Comparison of ENCODE assay signal across 9 cellular contexts in genomic region chr3:49378249-49378899, GRCh38. TPM values are rescaled to one million over a fixed set of nuclear protein-coding genes. Genes with fewer than 3 reads are reported as not detected.
DNase-seq lines count a peak whose midpoint lies in the region; ATAC-seq and TF ChIP-seq lines count a peak whose summit lies in the region.
"Had no signal": no experiment of that assay in that cellular context is flagged by ENCODE, and none has a peak within 500 bp of the region (broad histone marks: within the 10 kb centered on the region; RNA-seq: fewer than 3 reads in every experiment).

No MANE protein-coding gene starts in this region.

- peak overlapping the region; percentile 80 for H3K27ac Mint-ChIP-seq in activated CD4-positive, alpha-beta memory T cell treated with anti-CD3 and anti-CD28 coated beads for 36 hours

- no peak overlapping the region for H3K4me3 Mint-ChIP-seq in activated CD4-positive, alpha-beta memory T cell treated with anti-CD3 and anti-CD28 coated beads for 36 hours

- no peaks in the 10 kb centered on the region for H3K9me3 ChIP-seq in cardiac muscle cell (ENCODE audit: low read depth)
- H3K9me3 ChIP-seq in spleen: peaks cover 0 to 5% (median 0%) of the 10 kb centered on the region in 8 donors

- TF ChIP-seq CTCF in cardiac muscle cell (IDR thresholded peaks at IDR 0.05; ENCODE audit: low read depth, low read length): no peak
- TF ChIP-seq CTCF in spleen (IDR thresholded peaks at IDR 0.05 in 8 of 11, conservative IDR thresholded peaks at IDR 0.05 in 3 of 11): no peak

- H3K9me3 Mint-ChIP-seq in activated CD4-positive, alpha-beta memory T cell treated with anti-CD3 and anti-CD28 coated beads for 36 hours: no peaks in the 10 kb centered on the region

- intact Hi-C loops in activated CD4-positive, alpha-beta memory T cell treated with anti-CD3 and anti-CD28 coated beads for 36 hours (cut with micrococcal nuclease): no loop called here
- intact Hi-C loops in spleen (cut with DNase I; ENCODE audit: low total_unique reads): no loop called here

- H3K27me3 ChIP-seq in cardiac muscle cell (no peaks in the 10 kb centered on the region), spleen (replicated peaks in 1 of 7) (no peaks in the 10 kb centered on the region)

- peaks cover 20% of the 10 kb centered on the region for H3K36me3 Mint-ChIP-seq in activated CD4-positive, alpha-beta memory T cell treated with anti-CD3 and anti-CD28 coated beads for 36 hours

- H3K4me1 ChIP-seq in cardiac muscle cell (ENCODE audit: low read depth): no peaks in the 10 kb centered on the region
- H3K4me1 ChIP-seq in spleen: peaks cover 4 to 100% (median 77%) of the 10 kb centered on the region in 6 donors

- H3K4me3 ChIP-seq in cardiac muscle cell (no peak overlapping the region), spleen (no peak overlapping the region)

- DNase-seq in H4 (ENCODE audit: low spot score) (peak; percentile 23), cardiac muscle cell (ENCODE audit: low read depth in 1 of 2, low spot score in 1 of 2) (peak in 1 of 2 donors; percentile 88), spleen (no peak), superior temporal gyrus (ENCODE audit: extremely low spot score) (no peak), KG1 (lab: John Stamatoyannopoulos, UW) (no peak)
- DNase-seq in activated CD4-positive, alpha-beta memory T cell treated with anti-CD3 and anti-CD28 coated beads for 36 hours: no peak

- no peak for TF ChIP-seq POLR2A in spleen (IDR thresholded peaks at IDR 0.05)

- CTCF ChIA-PET in activated CD4-positive, alpha-beta memory T cell treated with anti-CD3 and anti-CD28 coated beads for 36 hours (lab: Charles Lee): interaction anchor here (1.5 kb wide), 1 partner anchor 71 kb away, joined by 4 read pairs; no protein-coding TSS in a partner anchor

- H3K36me3 ChIP-seq in cardiac muscle cell (peaks cover 15% of the 10 kb centered on the region), spleen (peaks cover 0 to 34% (median 22%) of the 10 kb centered on the region in 6 donors)

- no peaks in the 10 kb centered on the region for H3K27me3 Mint-ChIP-seq in activated CD4-positive, alpha-beta memory T cell treated with anti-CD3 and anti-CD28 coated beads for 36 hours

- H3K4me1 Mint-ChIP-seq in activated CD4-positive, alpha-beta memory T cell treated with anti-CD3 and anti-CD28 coated beads for 36 hours (ENCODE audit: low read depth): peaks cover 36% of the 10 kb centered on the region

- H3K27ac ChIP-seq in cardiac muscle cell: peak overlapping the region; percentile 28
- H3K27ac ChIP-seq in spleen: peak overlapping the region in 5 of 8 donors; percentile 13 to 61 (median 20)

- 75 to 87% (median 85%) methylated on average over 11 of the region's 11 CpGs for WGBS in spleen, 5 donors

- ATAC-seq in HG02642 (IDR thresholded peaks at IDR 0.05; ENCODE audit: poor library complexity, unreplicated experiment) (no peak), HG02571 (IDR thresholded peaks at IDR 0.05; ENCODE audit: unreplicated experiment) (no peak)
- ATAC-seq: Panc1 had no signal

- POLR2A ChIA-PET in activated CD4-positive, alpha-beta memory T cell treated with anti-CD3 and anti-CD28 coated beads for 36 hours (lab: Charles Lee): interaction anchor here (0.9 to 1.1 kb wide), 2 partner anchors 18 to 38 kb away, joined by 3 to 6 read pairs; partner anchors contain the start of gene USP4

RNA-seq across cellular contexts. Expression of gene GPX1, which starts 20.2 kb away (rescaled TPM):
- total RNA-seq in H4 (2014; rRNA removed; shearing (Covaris generic)): 187 and 194 TPM in 2 replicates
- 100 to 1,000 TPM; 176 to 177 TPM for total RNA-seq in activated CD4-positive, alpha-beta memory T cell treated with anti-CD3 and anti-CD28 coated beads for 36 hours
- 328 and 360 TPM in 2 replicates for total RNA-seq in cardiac muscle cell
- polyA plus RNA-seq in cardiac muscle cell: 371 and 429 TPM in 2 replicates
- total RNA-seq in spleen: 100 to 1,000 TPM; 252 to 415 (median 300) TPM
- 100 to 1,000 TPM; 360 to 652 (median 488) TPM for polyA plus RNA-seq in spleen

RNA-seq across cellular contexts. Expression of gene RHOA, which starts 33.4 kb away (rescaled TPM):
- 283 and 305 TPM in 2 replicates for total RNA-seq in H4 (2014; rRNA removed; shearing (Covaris generic))
- 100 to 1,000 TPM; 497 to 514 TPM for total RNA-seq in activated CD4-positive, alpha-beta memory T cell treated with anti-CD3 and anti-CD28 coated beads for 36 hours
- total RNA-seq in cardiac muscle cell: 461 and 522 TPM in 2 replicates
- 356 and 359 TPM in 2 replicates for polyA plus RNA-seq in cardiac muscle cell
- total RNA-seq in spleen: 100 to 1,000 TPM; 452 to 693 (median 522) TPM
- polyA plus RNA-seq in spleen: 100 to 1,000 TPM; 226 to 346 (median 297) TPM

RNA-seq across cellular contexts. Expression of gene TCTA, which starts 33.8 kb away (rescaled TPM):
- 23.8 and 27.6 TPM in 2 replicates for total RNA-seq in H4 (2014; rRNA removed; shearing (Covaris generic))
- total RNA-seq in activated CD4-positive, alpha-beta memory T cell treated with anti-CD3 and anti-CD28 coated beads for 36 hours: 10 to 100 TPM in 1 of 2 experiments, 1 to 10 TPM in 1; 9.5 to 10.9 TPM
- 12.1 and 26.7 TPM in 2 replicates for total RNA-seq in cardiac muscle cell
- 16.8 and 30.6 TPM in 2 replicates for polyA plus RNA-seq in cardiac muscle cell
- total RNA-seq in spleen: 10 to 100 TPM; 22.1 to 39.4 (median 28.6) TPM
- 10 to 100 TPM; 18.2 to 27.4 (median 25.4) TPM for polyA plus RNA-seq in spleen

RNA-seq across cellular contexts. Expression of gene USP4, which starts 38.5 kb away (rescaled TPM):
- 2.7 and 6.5 TPM in 2 replicates for total RNA-seq in H4 (2014; rRNA removed; shearing (Covaris generic))
- 10 to 100 TPM; 79.4 to 79.7 TPM for total RNA-seq in activated CD4-positive, alpha-beta memory T cell treated with anti-CD3 and anti-CD28 coated beads for 36 hours
- total RNA-seq in cardiac muscle cell (11.2 and 22.7 TPM in 2 replicates), spleen (100 to 1,000 TPM in 2 of 7 donors, 10 to 100 TPM in 5; 48.9 to 107 (median 84.5) TPM)
- polyA plus RNA-seq in cardiac muscle cell (30.1 and 55.1 TPM in 2 replicates), spleen (10 to 100 TPM; 28.1 to 52.2 (median 33.4) TPM)

RNA-seq across cellular contexts. Expression of gene AMT, which starts 43.9 kb away (rescaled TPM):
- total RNA-seq in H4 (2014; rRNA removed; shearing (Covaris generic)): 1.2 TPM in 1 of 2 replicates, not detected in the other
- total RNA-seq in activated CD4-positive, alpha-beta memory T cell treated with anti-CD3 and anti-CD28 coated beads for 36 hours: 1 to 10 TPM; 2.4 to 2.6 TPM
- total RNA-seq in cardiac muscle cell (37.3 and 67.2 TPM in 2 replicates), spleen (10 to 100 TPM in 3 of 7 donors, 1 to 10 TPM in 4; 4.2 to 15.5 (median 7.0) TPM)
- polyA plus RNA-seq in cardiac muscle cell (105 and 138 TPM in 2 replicates), spleen (10 to 100 TPM; 13.0 to 35.0 (median 32.9) TPM)
